17 cellular contexts compared by ENCODE assay signal in the genomic region with DNA sequence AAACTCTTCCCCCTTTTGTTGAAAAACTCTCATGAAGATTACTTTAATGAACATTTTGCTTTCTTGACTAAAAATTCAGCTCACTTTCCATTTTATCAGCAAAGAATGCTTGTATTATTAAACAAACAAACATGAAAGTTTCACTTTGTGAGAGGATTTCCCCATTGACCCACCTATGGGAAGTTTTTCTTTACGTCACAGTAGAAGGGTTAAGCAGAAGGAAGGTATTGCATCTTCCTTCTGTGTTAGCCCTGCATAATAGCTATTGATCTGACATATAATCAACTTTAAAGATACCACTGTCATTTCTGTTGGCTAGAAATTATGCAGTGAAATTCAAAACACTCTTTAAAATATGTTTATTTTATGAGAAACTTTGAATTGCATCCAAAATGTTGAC.
DNase-seq lines count a peak whose midpoint lies in the region; ATAC-seq, FAIRE-seq and TF ChIP-seq lines count a peak whose summit lies in the region.
"Had no signal": no experiment of that assay in that cellular context is flagged by ENCODE, and none has a peak within 500 bp of the region (broad histone marks: within the 10 kb centered on the region; RNA-seq: fewer than 3 reads in every experiment).

No MANE protein-coding gene starts in this region.

- H4K20me1 ChIP-seq in GM12878 (ENCODE audit: control insufficient read depth, insufficient read depth), result no peaks in the 10 kb centered on the region

- ATAC-seq in GM12878, result peak; percentile 67
- ATAC-seq in lower lobe of right lung, result no peak

- no peaks in the 10 kb centered on the region for H3K36me3 ChIP-seq in GM12878 (ENCODE audit: control insufficient read depth in 2 of 2, insufficient read depth in 2 of 2, low read length in 1 of 2)
- no peaks in the 10 kb centered on the region for H3K36me3 ChIP-seq in lower lobe of right lung
- H3K36me3 ChIP-seq in urinary bladder (ENCODE audit: insufficient read depth), result no peaks in the 10 kb centered on the region

- H3K4me3 Mint-ChIP-seq in HFFc6, result peak overlapping the region; percentile 75

- intact Hi-C loops in GM12878 (cut with micrococcal nuclease; ENCODE audit: unreplicated experiment), result no loop called here
- intact Hi-C loops in lower lobe of right lung (cut with DNase I), result no loop called here

- peaks cover 84% of the 10 kb centered on the region for H3K4me1 Mint-ChIP-seq in HFFc6 (ENCODE audit: low read depth)

- H3K79me2 ChIP-seq in GM12878 (ENCODE audit: control insufficient read depth, insufficient read depth, low read length), result no peaks in the 10 kb centered on the region

- H3K9ac ChIP-seq in GM12878 (ENCODE audit: control insufficient read depth, insufficient read depth, low read length), result no peak overlapping the region

- H3K9me3 ChIP-seq in GM12878 (replicated peaks; ENCODE audit: control insufficient read depth, insufficient read depth, low read length), result no peaks in the 10 kb centered on the region
- H3K9me3 ChIP-seq in lower lobe of right lung, result no peaks in the 10 kb centered on the region

- H3K36me3 Mint-ChIP-seq in HFFc6 (ENCODE audit: low read depth), result no peaks in the 10 kb centered on the region

- DNase-seq in HFFc6 (no peak), GM12878 (ENCODE audit: low read depth, low spot score) (no peak), lower lobe of right lung (no peak), DMS114 treated with DMSO at 0.1 percent for 48 hours (lab: John Stamatoyannopoulos, UW; ENCODE audit: unreplicated experiment) (no peak), GOT3 (lab: John Stamatoyannopoulos, UW) (no peak), COLO829 (ENCODE audit: low spot score) (no peak)
- DNase-seq: DMS79 treated with DMSO at 0.1 percent for 48 hours; NCI-H1417; NCI-H1930; NCI-H2171; NCI-H446; NCI-H69; NK-92 treated with Interleukin-12 subunit alpha and Interleukin-12 subunit beta, amount 100 ng/mL, for 24 hours; OCI-M1; SHP77 treated with DMSO at 0.1 percent for 48 hours had no signal

- H3K27ac ChIP-seq in GM12878 (ENCODE audit: control insufficient read depth, insufficient read depth) (no peak overlapping the region), lower lobe of right lung (peak overlapping the region; percentile 32), urinary bladder (ENCODE audit: low read depth) (peak overlapping the region; percentile 50)

- no TSS peak for BruUV-seq in GM12878 (replicated peaks; lab: Mats Ljungman, UMichigan)

- TF ChIP-seq CTCF in HFFc6 (IDR thresholded peaks at IDR 0.05), result no peak
- TF ChIP-seq CTCF in GM12878 (IDR thresholded peaks at IDR 0.05 in 2 of 3, conservative IDR thresholded peaks at IDR 0.05 in 1 of 3; ENCODE audit: control insufficient read depth in 2 of 3, extremely low read depth in 1 of 3, insufficient read depth in 1 of 3, low read depth in 3 of 3, low read length in 3 of 3), result no peak
- TF ChIP-seq CTCF in lower lobe of right lung (IDR thresholded peaks at IDR 0.05), result no peak

- H3K4me3 ChIP-seq in GM12878 (no peak overlapping the region), lower lobe of right lung (no peak overlapping the region), urinary bladder (ENCODE audit: low read depth, low read length) (no peak overlapping the region)

- 76% methylated on average over 1 of the region's 1 CpG for WGBS in GM12878 (ENCODE audit: insufficient coverage, insufficient replicate concordance, low lambda C conversion rate, missing lambda C conversion rate)
- WGBS in urinary bladder, result 54% methylated on average over 1 of the region's 1 CpG

- H3K4me2 ChIP-seq in GM12878 (ENCODE audit: control insufficient read depth, insufficient read depth), result no peak overlapping the region

- in situ Hi-C loops in GM12878 (cut with MboI), result no loop called here

- H3K9me3 Mint-ChIP-seq in HFFc6, result no peaks in the 10 kb centered on the region

- TF ChIP-seq RAD21 in GM12878 (IDR thresholded peaks at IDR 0.05; ENCODE audit: insufficient read depth, low read depth, low read length), result no peak

- peak overlapping the region; percentile 53 for H3K27ac Mint-ChIP-seq in HFFc6

- CTCF ChIA-PET in GM12878 (lab: Yijun Ruan, JAX), result interaction anchor here (0.8 kb wide), 1 partner anchor 26 kb away, joined by 3 read pairs; no protein-coding TSS in a partner anchor

- POLR2A ChIA-PET in GM12878 (lab: Charles Lee), result no interaction called here

- H3K27me3 Mint-ChIP-seq in HFFc6 (ENCODE audit: insufficient read depth), result no peaks in the 10 kb centered on the region

- no peak overlapping the region for H2AFZ ChIP-seq in GM12878 (ENCODE audit: control insufficient read depth, low read depth, low read length)

- no peak for FAIRE-seq in GM12878 (lab: Jason Lieb, UNC)
- FAIRE-seq: H1 had no signal

- H3K4me1 ChIP-seq in GM12878 (ENCODE audit: control insufficient read depth, insufficient read depth, low read length) (no peaks in the 10 kb centered on the region), lower lobe of right lung (peaks cover 3% of the 10 kb centered on the region), urinary bladder (ENCODE audit: insufficient read depth) (no peaks in the 10 kb centered on the region)

- no peak for TF ChIP-seq POLR2A in GM12878 (IDR thresholded peaks at IDR 0.05; ENCODE audit: low read depth, low read length)

- RAD21 ChIA-PET in GM12878 (lab: Charles Lee; ENCODE audit: unreplicated experiment), result interaction anchor here (0.9 to 2.7 kb wide), 3 partner anchors 16 to 58 kb away, joined by 3 to 6 read pairs (median 3); no protein-coding TSS in a partner anchor

- TF ChIP-seq EP300 in GM12878 (IDR thresholded peaks at IDR 0.05; ENCODE audit: borderline replicate concordance in 1 of 2, control insufficient read depth in 1 of 2, low read depth in 2 of 2, low read length in 2 of 2), result no peak

- SMC1A ChIA-PET in GM12878 (lab: Charles Lee; ENCODE audit: uncharacterized antibody, unreplicated experiment), result interaction anchor here (1.2 to 2.7 kb wide), 7 partner anchors 11 to 42 kb away, joined by 3 to 14 read pairs (median 6); no protein-coding TSS in a partner anchor

- H3K27me3 ChIP-seq in GM12878 (replicated peaks in 1 of 2; ENCODE audit: control insufficient read depth in 2 of 2, insufficient read depth in 2 of 2, low read length in 1 of 2) (no peaks in the 10 kb centered on the region), lower lobe of right lung (ENCODE audit: low read depth) (no peaks in the 10 kb centered on the region)

TF ChIP-seq in GM12878, 131 proteins besides CTCF, POLR2A, EP300 and RAD21:
- TF ChIP-seq YY1 (IDR thresholded peaks at IDR 0.05; ENCODE audit: low read depth, low read length), result no peak
- TF ChIP-seq TARDBP (IDR thresholded peaks at IDR 0.05; ENCODE audit: borderline replicate concordance), result no peak
- TF ChIP-seq, protein P1, sequence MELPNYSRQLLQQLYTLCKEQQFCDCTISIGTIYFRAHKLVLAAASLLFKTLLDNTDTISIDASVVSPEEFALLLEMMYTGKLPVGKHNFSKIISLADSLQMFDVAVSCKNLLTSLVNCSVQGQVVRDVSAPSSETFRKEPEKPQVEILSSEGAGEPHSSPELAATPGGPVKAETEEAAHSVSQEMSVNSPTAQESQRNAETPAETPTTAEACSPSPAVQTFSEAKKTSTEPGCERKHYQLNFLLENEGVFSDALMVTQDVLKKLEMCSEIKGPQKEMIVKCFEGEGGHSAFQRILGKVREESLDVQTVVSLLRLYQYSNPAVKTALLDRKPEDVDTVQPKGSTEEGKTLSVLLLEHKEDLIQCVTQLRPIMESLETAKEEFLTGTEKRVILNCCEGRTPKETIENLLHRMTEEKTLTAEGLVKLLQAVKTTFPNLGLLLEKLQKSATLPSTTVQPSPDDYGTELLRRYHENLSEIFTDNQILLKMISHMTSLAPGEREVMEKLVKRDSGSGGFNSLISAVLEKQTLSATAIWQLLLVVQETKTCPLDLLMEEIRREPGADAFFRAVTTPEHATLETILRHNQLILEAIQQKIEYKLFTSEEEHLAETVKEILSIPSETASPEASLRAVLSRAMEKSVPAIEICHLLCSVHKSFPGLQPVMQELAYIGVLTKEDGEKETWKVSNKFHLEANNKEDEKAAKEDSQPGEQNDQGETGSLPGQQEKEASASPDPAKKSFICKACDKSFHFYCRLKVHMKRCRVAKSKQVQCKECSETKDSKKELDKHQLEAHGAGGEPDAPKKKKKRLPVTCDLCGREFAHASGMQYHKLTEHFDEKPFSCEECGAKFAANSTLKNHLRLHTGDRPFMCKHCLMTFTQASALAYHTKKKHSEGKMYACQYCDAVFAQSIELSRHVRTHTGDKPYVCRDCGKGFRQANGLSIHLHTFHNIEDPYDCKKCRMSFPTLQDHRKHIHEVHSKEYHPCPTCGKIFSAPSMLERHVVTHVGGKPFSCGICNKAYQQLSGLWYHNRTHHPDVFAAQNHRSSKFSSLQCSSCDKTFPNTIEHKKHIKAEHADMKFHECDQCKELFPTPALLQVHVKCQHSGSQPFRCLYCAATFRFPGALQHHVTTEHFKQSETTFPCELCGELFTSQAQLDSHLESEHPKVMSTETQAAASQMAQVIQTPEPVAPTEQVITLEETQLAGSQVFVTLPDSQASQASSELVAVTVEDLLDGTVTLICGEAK (IDR thresholded peaks at IDR 0.05; ENCODE audit: borderline replicate concordance), result no peak
